Comparison of ENCODE assay signal across 8 cellular contexts in genomic region chr4:139555073-139555704, GRCh38. TPM values are rescaled to one million over a fixed set of nuclear protein-coding genes. Genes with fewer than 3 reads are reported as not detected.
DNase-seq lines count a peak whose midpoint lies in the region; ATAC-seq and TF ChIP-seq lines count a peak whose summit lies in the region.

No MANE protein-coding gene starts in this region.

- no peaks in the 10 kb centered on the region for H3K9me3 ChIP-seq in HAP-1
- no peaks in the 10 kb centered on the region for H3K9me3 ChIP-seq in thymus (ENCODE audit: control insufficient read depth)

- no peaks in the 10 kb centered on the region for H3K27me3 ChIP-seq in HAP-1 (ENCODE audit: low read depth)
- peaks cover 3% of the 10 kb centered on the region for H3K27me3 ChIP-seq in thymus (ENCODE audit: control insufficient read depth, insufficient read depth)

- POLR2A ChIA-PET in T-cell (lab: Charles Lee) = interaction anchor here in 1 of 2 donors (0.6 kb wide), 1 partner anchor 527 kb away, joined by 3 read pairs; no protein-coding TSS in a partner anchor

- in situ Hi-C loops in HAP-1 (cut with MboI; ENCODE audit: low sequenced_read_pairs) = no loop called here

- DNase-seq in DMS53 (lab: John Stamatoyannopoulos, UW) (peak; percentile 89), HAP-1 (ENCODE audit: low spot score in 2 of 2) (peak; percentile 83 to 93), NCI-H1105 (lab: John Stamatoyannopoulos, UW) (peak; percentile 14), T-cell (peak; percentile 55 to 93 (median 86)), Right ventricle myocardium superior (peak; percentile 93), osteocyte (ENCODE audit: extremely low spot score, unreplicated experiment) (peak; percentile 94)

- H3K4me3 ChIP-seq in HAP-1 = peak overlapping the region; percentile 69
- H3K4me3 ChIP-seq in thymus (ENCODE audit: low read length) = peak overlapping the region; percentile 78

- ATAC-seq in T-cell (replicated peaks in 1 of 4) (peak; percentile 67 to 83 (median 74)), Right ventricle myocardium superior (ENCODE audit: poor library complexity) (peak; percentile 79)

- H3K36me3 ChIP-seq in HAP-1 (replicated peaks) (no peaks in the 10 kb centered on the region), thymus (ENCODE audit: control insufficient read depth, insufficient read depth) (no peaks in the 10 kb centered on the region)

- H3K27me3 Mint-ChIP-seq in T-cell = peaks cover 0 to 2% of the 10 kb centered on the region in 2 donors
- peaks cover 9% of the 10 kb centered on the region for H3K27me3 Mint-ChIP-seq in osteocyte (ENCODE audit: unreplicated experiment)

- H3K4me3 Mint-ChIP-seq in T-cell (peak overlapping the region; percentile 90 to 97 (median 90)), osteocyte (ENCODE audit: unreplicated experiment) (peak overlapping the region; percentile 92)

- H3K9me3 Mint-ChIP-seq in T-cell (no peaks in the 10 kb centered on the region), osteocyte (ENCODE audit: unreplicated experiment) (no peaks in the 10 kb centered on the region)

- intact Hi-C loops in Right ventricle myocardium superior (cut with DNase I) = no loop called here

- H3K4me1 ChIP-seq in HAP-1 (peaks cover 29% of the 10 kb centered on the region), thymus (ENCODE audit: control insufficient read depth, insufficient read depth, low read length) (peaks cover 6% of the 10 kb centered on the region)

- H3K27ac ChIP-seq in adipose tissue (ENCODE audit: low read depth, low read length) (peak overlapping the region; percentile 87), thymus (ENCODE audit: low read depth) (peak overlapping the region; percentile 93)

- WGBS in adipose tissue, 3 donors = 1 to 2% (median 2%) methylated on average over 48 to 53 of the region's 53 CpGs
- under 1% methylated on average over 53 of the region's 53 CpGs for WGBS in thymus

- H3K36me3 Mint-ChIP-seq in T-cell (no peaks in the 10 kb centered on the region), osteocyte (ENCODE audit: unreplicated experiment) (no peaks in the 10 kb centered on the region)

- CTCF ChIA-PET in T-cell (lab: Charles Lee) = interaction anchor here (0.6 to 1.8 kb wide), 4 partner anchors 24 to 355 kb away, joined by 3 to 6 read pairs (median 4); no protein-coding TSS in a partner anchor

- TF ChIP-seq CTCF in osteocyte (IDR thresholded peaks at IDR 0.05) = no peak

- H3K27ac Mint-ChIP-seq in T-cell (peak overlapping the region; percentile 95 to 96), osteocyte (ENCODE audit: unreplicated experiment) (peak overlapping the region; percentile 92)

- H3K4me1 Mint-ChIP-seq in T-cell (peaks cover 30 to 66% (median 55%) of the 10 kb centered on the region in 3 donors), osteocyte (ENCODE audit: unreplicated experiment) (peaks cover 50% of the 10 kb centered on the region)

RNA-seq across cellular contexts. Expression of gene SETD7, which starts 0.8 kb away (rescaled TPM):
- total RNA-seq in T-cell = 10 to 100 TPM in 3 of 5 donors, 1 to 10 TPM in 2; 6.5 to 17.5 (median 10.3) TPM
- 10 to 100 TPM in 2 of 3 donors, 1 to 10 TPM in 1; 7.7 to 63.1 (median 20.6) TPM for polyA plus RNA-seq in adipose tissue
- 46.3 TPM for total RNA-seq in Right ventricle myocardium superior
- total RNA-seq in osteocyte = 44.2 and 47.7 TPM in 2 replicates
- polyA plus RNA-seq in thymus = 15.6 TPM

Comparison
In these comparisons a context has a peak if more than half of its experiments do, and no peak if none do; other contexts are left out.
1. Peak in every context shown above with its lines: DNase-seq, ATAC-seq, H3K4me3 ChIP-seq and H3K27ac ChIP-seq.
2. DNase-seq: peak in every context shown above with its lines; median percentile 94 in osteocyte; 93 in Right ventricle myocardium superior; 89 in DMS53; 88 in HAP-1; 86 in T-cell; 14 in NCI-H1105.